33 cellular contexts compared by ENCODE assay signal in genomic region chr19:4358709-4359626, GRCh38. TPM values are rescaled to one million over a fixed set of nuclear protein-coding genes. Genes with fewer than 3 reads are reported as not detected.
DNase-seq lines count a peak whose midpoint lies in the region; ATAC-seq, FAIRE-seq and TF ChIP-seq lines count a peak whose summit lies in the region.
"Had no signal": no experiment of that assay in that cellular context is flagged by ENCODE, and none has a peak within 500 bp of the region (broad histone marks: within the 10 kb centered on the region; RNA-seq: fewer than 3 reads in every experiment).

No MANE protein-coding gene starts in this region.

- no peak overlapping the region for H3K9ac ChIP-seq in endothelial cell of umbilical vein (replicated peaks; ENCODE audit: extremely low read depth, insufficient read depth, low read length)

- intact Hi-C loops in Panc1 (cut with micrococcal nuclease; ENCODE audit: unreplicated experiment), result no loop called here
- intact Hi-C loops in endothelial cell of umbilical vein (cut with micrococcal nuclease), result no loop called here
- intact Hi-C loops in uterus (cut with DNase I; ENCODE audit: low total_unique reads), result loop anchor here (10.0 kb wide), 1 partner anchor 94 kb away; no protein-coding TSS in a partner anchor

- CTCF ChIA-PET in Panc1 (lab: Charles Lee), result interaction anchor here (0.6 kb wide), 1 partner anchor 42 kb away, joined by 6 read pairs; no protein-coding TSS in a partner anchor
- CTCF ChIA-PET in endothelial cell of umbilical vein (lab: Charles Lee), result interaction anchor here (1.3 to 1.9 kb wide), 2 partner anchors 11 to 92 kb away, joined by 3 to 6 read pairs; no protein-coding TSS in a partner anchor

- H3K4me3 Mint-ChIP-seq in activated T-cell treated with anti-CD3 and anti-CD28 coated beads, Interleukin-2, amount 50 U/mL, for 24 hours, result no peak overlapping the region
- no peak overlapping the region for H3K4me3 Mint-ChIP-seq in activated T-cell treated with anti-CD3 and anti-CD28 coated beads, Interleukin-2, amount 50 U/mL, for 72 hours
- no peak overlapping the region for H3K4me3 Mint-ChIP-seq in stimulated activated memory B cell treated with anti-CD40 and anti-IgM and Interleukin-4, amounts not matched to agents 10 μg/mL and 1 μg/mL and 100 μg/mL, for 72 hours
- no peak overlapping the region for H3K4me3 Mint-ChIP-seq in immature natural killer cell
- H3K4me3 Mint-ChIP-seq: GM23338, mesothelial cell of epicardium, naive B cell, T-helper 17 cell, type B pancreatic cell had no signal

- ATAC-seq in activated T-cell treated with anti-CD3 and anti-CD28 coated beads, Interleukin-2, amount 50 U/mL, for 72 hours (replicated peaks in 1 of 2), result no peak
- no peak for ATAC-seq in Panc1
- no peak for ATAC-seq in stimulated activated memory B cell treated with anti-CD40 and anti-IgM and Interleukin-4, amounts not matched to agents 10 μg/mL and 1 μg/mL and 100 μg/mL, for 72 hours
- no peak for ATAC-seq in HG03342 (IDR thresholded peaks at IDR 0.05; ENCODE audit: unreplicated experiment)
- ATAC-seq: GM23338, Right ventricle myocardium inferior, T-helper 17 cell had no signal

- TF ChIP-seq POLR2A in endothelial cell of umbilical vein (IDR thresholded peaks at IDR 0.05; ENCODE audit: low read depth, low read length), result no peak
- no peak for TF ChIP-seq POLR2A in uterus (IDR thresholded peaks at IDR 0.05)

- POLR2A ChIA-PET in Panc1 (lab: Charles Lee), result interaction anchor here (0.5 to 0.6 kb wide), 2 partner anchors 10 to 112 kb away, joined by 3 to 4 read pairs; partner anchors contain the start of gene YJU2
- POLR2A ChIA-PET in endothelial cell of umbilical vein (lab: Charles Lee), result no interaction called here

- no peak overlapping the region for H3K4me2 ChIP-seq in endothelial cell of umbilical vein (ENCODE audit: insufficient read depth, low read length)
- H3K4me2 ChIP-seq: GM23338 had no signal

- H3K4me1 Mint-ChIP-seq in activated T-cell treated with anti-CD3 and anti-CD28 coated beads, Interleukin-2, amount 50 U/mL, for 24 hours (ENCODE audit: low read depth), result no peaks in the 10 kb centered on the region
- no peaks in the 10 kb centered on the region for H3K4me1 Mint-ChIP-seq in activated T-cell treated with anti-CD3 and anti-CD28 coated beads, Interleukin-2, amount 50 U/mL, for 72 hours (ENCODE audit: low read depth)
- peaks cover 11% of the 10 kb centered on the region for H3K4me1 Mint-ChIP-seq in stimulated activated memory B cell treated with anti-CD40 and anti-IgM and Interleukin-4, amounts not matched to agents 10 μg/mL and 1 μg/mL and 100 μg/mL, for 72 hours
- H3K4me1 Mint-ChIP-seq in immature natural killer cell, result no peaks in the 10 kb centered on the region
- H3K4me1 Mint-ChIP-seq: mesothelial cell of epicardium, naive B cell had no signal

- peaks cover 61% of the 10 kb centered on the region for H3K36me3 Mint-ChIP-seq in activated T-cell treated with anti-CD3 and anti-CD28 coated beads, Interleukin-2, amount 50 U/mL, for 24 hours (ENCODE audit: low read depth)
- peaks cover 0 to 5% of the 10 kb centered on the region in 2 donors for H3K36me3 Mint-ChIP-seq in activated T-cell treated with anti-CD3 and anti-CD28 coated beads, Interleukin-2, amount 50 U/mL, for 72 hours (ENCODE audit: insufficient read depth in 2 of 2)
- peaks cover 40% of the 10 kb centered on the region for H3K36me3 Mint-ChIP-seq in stimulated activated memory B cell treated with anti-CD40 and anti-IgM and Interleukin-4, amounts not matched to agents 10 μg/mL and 1 μg/mL and 100 μg/mL, for 72 hours
- peaks cover 0 to 3% (median 0%) of the 10 kb centered on the region in 3 donors for H3K36me3 Mint-ChIP-seq in immature natural killer cell
- H3K36me3 Mint-ChIP-seq: naive B cell, type B pancreatic cell had no signal

- H3K9me3 Mint-ChIP-seq in activated T-cell treated with anti-CD3 and anti-CD28 coated beads, Interleukin-2, amount 50 U/mL, for 24 hours, result no peaks in the 10 kb centered on the region
- no peaks in the 10 kb centered on the region for H3K9me3 Mint-ChIP-seq in activated T-cell treated with anti-CD3 and anti-CD28 coated beads, Interleukin-2, amount 50 U/mL, for 72 hours
- no peaks in the 10 kb centered on the region for H3K9me3 Mint-ChIP-seq in stimulated activated memory B cell treated with anti-CD40 and anti-IgM and Interleukin-4, amounts not matched to agents 10 μg/mL and 1 μg/mL and 100 μg/mL, for 72 hours
- no peaks in the 10 kb centered on the region for H3K9me3 Mint-ChIP-seq in immature natural killer cell
- H3K9me3 Mint-ChIP-seq: GM23338, mesothelial cell of epicardium, naive B cell, type B pancreatic cell had no signal

- no peak for TF ChIP-seq CTCF in Panc1 (IDR thresholded peaks at IDR 0.05)
- TF ChIP-seq CTCF in endothelial cell of umbilical vein (IDR thresholded peaks at IDR 0.05; ENCODE audit: extremely low read depth in 1 of 2, insufficient read depth in 1 of 2, low read depth in 1 of 2, low read length in 2 of 2), result no peak
- no peak for TF ChIP-seq CTCF in uterus (IDR thresholded peaks at IDR 0.05)

- H3K9me1 ChIP-seq in endothelial cell of umbilical vein (replicated peaks; ENCODE audit: control insufficient read depth, extremely low read depth, insufficient read depth, low read length), result no peaks in the 10 kb centered on the region

- no peak for FAIRE-seq in endothelial cell of umbilical vein (lab: Jason Lieb, UNC)
- FAIRE-seq: A204.1, astrocyte, GM19239 had no signal

- BruUV-seq in Panc1 (replicated peaks; lab: Mats Ljungman, UMichigan), result no TSS peak
- no TSS peak for BruUV-seq in endothelial cell of umbilical vein (replicated peaks; lab: Mats Ljungman, UMichigan)

- H3K9me3 ChIP-seq in Panc1 (ENCODE audit: control insufficient read depth, insufficient read depth, low read depth, low read length) (no peaks in the 10 kb centered on the region), endothelial cell of umbilical vein (replicated peaks; ENCODE audit: control insufficient read depth, insufficient read depth, low read length) (no peaks in the 10 kb centered on the region), uterus (no peaks in the 10 kb centered on the region)
- H3K9me3 ChIP-seq: esophagus muscularis mucosa, heart left ventricle had no signal

- H3K4me3 ChIP-seq in Panc1 (ENCODE audit: low read depth in 2 of 2, low read length in 2 of 2) (no peak overlapping the region), endothelial cell of umbilical vein (replicated peaks in 1 of 3; ENCODE audit: insufficient read depth in 1 of 3, low read depth in 1 of 3, low read length in 3 of 3) (no peak overlapping the region), uterus (no peak overlapping the region)
- H3K4me3 ChIP-seq: esophagus muscularis mucosa, GM23338, heart left ventricle had no signal

- H3K36me3 ChIP-seq in Panc1 (ENCODE audit: control insufficient read depth, insufficient read depth, low read length) (no peaks in the 10 kb centered on the region), endothelial cell of umbilical vein (ENCODE audit: control insufficient read depth in 2 of 2, extremely low read depth in 1 of 2, insufficient read depth in 2 of 2, low read length in 2 of 2) (peaks cover 2 to 51% of the 10 kb centered on the region in 2 experiments), uterus (no peaks in the 10 kb centered on the region)

- dilution Hi-C loops in endothelial cell of umbilical vein (cut with MboI; ENCODE audit: extremely low pct_ligation_motif_present, low sequenced_read_pairs), result no loop called here

- H4K20me1 ChIP-seq in endothelial cell of umbilical vein (replicated peaks; ENCODE audit: control insufficient read depth, extremely low read depth, insufficient read depth, low read length), result no peaks in the 10 kb centered on the region

- peak overlapping the region; percentile 51 for H3K27ac Mint-ChIP-seq in activated T-cell treated with anti-CD3 and anti-CD28 coated beads, Interleukin-2, amount 50 U/mL, for 24 hours
- no peak overlapping the region for H3K27ac Mint-ChIP-seq in activated T-cell treated with anti-CD3 and anti-CD28 coated beads, Interleukin-2, amount 50 U/mL, for 72 hours
- peak overlapping the region; percentile 5 for H3K27ac Mint-ChIP-seq in stimulated activated memory B cell treated with anti-CD40 and anti-IgM and Interleukin-4, amounts not matched to agents 10 μg/mL and 1 μg/mL and 100 μg/mL, for 72 hours
- no peak overlapping the region for H3K27ac Mint-ChIP-seq in immature natural killer cell
- H3K27ac Mint-ChIP-seq: GM23338, mesothelial cell of epicardium, type B pancreatic cell had no signal

- in situ Hi-C loops in Panc1 (cut with HindIII; ENCODE audit: low pct_unique_long_range_greater_than_20kb, low sequenced_read_pairs), result no loop called here

- H3K79me2 ChIP-seq in endothelial cell of umbilical vein (ENCODE audit: control insufficient read depth, insufficient read depth, low read length), result no peaks in the 10 kb centered on the region

- peaks cover 26% of the 10 kb centered on the region for H3K4me1 ChIP-seq in Panc1 (ENCODE audit: control insufficient read depth, insufficient read depth, low read length)
- no peaks in the 10 kb centered on the region for H3K4me1 ChIP-seq in endothelial cell of umbilical vein (ENCODE audit: control insufficient read depth, extremely low read depth, insufficient read depth, low read length)
- H3K4me1 ChIP-seq in uterus, result no peaks in the 10 kb centered on the region
- H3K4me1 ChIP-seq: heart left ventricle had no signal

- no peak for DNase-seq in activated T-cell treated with anti-CD3 and anti-CD28 coated beads, Interleukin-2, amount 50 U/mL, for 24 hours
- DNase-seq in activated T-cell treated with anti-CD3 and anti-CD28 coated beads, Interleukin-2, amount 50 U/mL, for 72 hours, result no peak
- DNase-seq in Panc1 (ENCODE audit: low read depth, low spot score) (no peak), endothelial cell of umbilical vein (ENCODE audit: low read depth, low spot score) (no peak), uterus (no peak), immature natural killer cell (no peak)
- DNase-seq: activated CD4-positive, alpha-beta T cell treated with anti-CD3 and anti-CD28 coated beads, Interleukin-2, amount 50 U/mL, for 48 hours; activated CD4-positive, CD25-positive, alpha-beta regulatory T cell treated with anti-CD3 and anti-CD28 coated beads, Interleukin-2, amount 50 U/mL, for 72 hours; activated effector memory CD4-positive, alpha-beta T cell treated with Interleukin-2 at 50 U/mL for 16 hours; Calu3; caudate nucleus; cortex of kidney; DND-41; foreskin fibroblast; kidney glomerular epithelial cell; naive B cell; NCI-H1092; NCI-H187; occipital lobe; stimulated activated CD4-positive, alpha-beta T cell treated with anti-CD3 and anti-CD28 coated beads, Interleukin-4, amount 100 ng/mL, for 4 hours; T-helper 17 cell had no signal

- H3K27ac ChIP-seq in Panc1 (ENCODE audit: low read length) (peak overlapping the region; percentile 44; the same call in 1 of the 2 replicates), endothelial cell of umbilical vein (ENCODE audit: insufficient read depth, low read depth, low read length) (no peak overlapping the region), uterus (no peak overlapping the region)
- H3K27ac ChIP-seq: heart left ventricle had no signal

- no peaks in the 10 kb centered on the region for H3K27me3 Mint-ChIP-seq in activated T-cell treated with anti-CD3 and anti-CD28 coated beads, Interleukin-2, amount 50 U/mL, for 24 hours
- no peaks in the 10 kb centered on the region for H3K27me3 Mint-ChIP-seq in activated T-cell treated with anti-CD3 and anti-CD28 coated beads, Interleukin-2, amount 50 U/mL, for 72 hours (ENCODE audit: low read depth)
- H3K27me3 Mint-ChIP-seq in stimulated activated memory B cell treated with anti-CD40 and anti-IgM and Interleukin-4, amounts not matched to agents 10 μg/mL and 1 μg/mL and 100 μg/mL, for 72 hours, result no peaks in the 10 kb centered on the region
- peaks cover 0 to 2% (median 0%) of the 10 kb centered on the region in 3 donors for H3K27me3 Mint-ChIP-seq in immature natural killer cell (ENCODE audit: low read depth in 3 of 3)
- H3K27me3 Mint-ChIP-seq: naive B cell, T-helper 17 cell, type B pancreatic cell had no signal

- H3K27me3 ChIP-seq in Panc1 (ENCODE audit: control insufficient read depth, insufficient read depth, low read length) (no peaks in the 10 kb centered on the region), endothelial cell of umbilical vein (ENCODE audit: control insufficient read depth in 2 of 2, insufficient read depth in 2 of 2, low read length in 2 of 2) (no peaks in the 10 kb centered on the region), uterus (no peaks in the 10 kb centered on the region)
- H3K27me3 ChIP-seq: esophagus muscularis mucosa, heart left ventricle had no signal

- no peak overlapping the region for H2AFZ ChIP-seq in endothelial cell of umbilical vein (ENCODE audit: low read depth, low read length)
- H2AFZ ChIP-seq: GM23338 had no signal

RNA-seq across cellular contexts. Expression of gene MPND, which starts 15.6 kb away (rescaled TPM):
- 10 to 100 TPM in 1 of 2 donors, 1 to 10 TPM in 1; 9.7 to 10.3 TPM for total RNA-seq in activated T-cell treated with anti-CD3 and anti-CD28 coated beads, Interleukin-2, amount 50 U/mL, for 72 hours
- total RNA-seq in Panc1 (2021; ENCODE audit: unreplicated experiment), result 22.9 TPM
- 44.9 TPM for polyA plus RNA-seq in Panc1 (2012; ENCODE audit: insufficient read length)
- total RNA-seq in endothelial cell of umbilical vein, result 21.1 and 22.1 TPM in 2 replicates
- 13.8 and 14.8 TPM in 2 replicates for polyA plus RNA-seq in endothelial cell of umbilical vein
- 9.0 and 11.6 TPM in 2 replicates for polyA plus RNA-seq in endothelial cell of umbilical vein (2011; cell fraction: cytosol; rRNA removed)
- 6.7 and 7.7 TPM in 2 replicates for polyA plus RNA-seq in endothelial cell of umbilical vein (2011; cell fraction: nucleus; rRNA removed)
- polyA plus RNA-seq in endothelial cell of umbilical vein (2012), result 13.3 and 22.7 TPM in 2 replicates
- polyA minus RNA-seq in endothelial cell of umbilical vein, result 7.7 and 11.2 TPM in 2 replicates
- polyA minus RNA-seq in endothelial cell of umbilical vein (2011; cell fraction: cytosol; rRNA and poly(A)+ RNA removed), result 8.4 TPM
- 1.8 and 6.9 TPM in 2 replicates for polyA minus RNA-seq in endothelial cell of umbilical vein (2011; cell fraction: nucleus; rRNA and poly(A)+ RNA removed)
- 10 to 100 TPM in 1 of 4 donors, 1 to 10 TPM in 1, under 1 TPM in 1, not detected in 1; 0.51 to 13.8 (median 5.8) TPM for total RNA-seq in uterus
- polyA plus RNA-seq in immature natural killer cell, result 10 to 100 TPM in 2 of 3 donors, 1 to 10 TPM in 1; 9.0 to 13.4 (median 11.3) TPM

RNA-seq across cellular contexts. Expression of gene STAP2, which starts 20.3 kb away (rescaled TPM):
- 10 to 100 TPM in 1 of 2 donors, 1 to 10 TPM in 1; 8.3 to 10.0 TPM for total RNA-seq in activated T-cell treated with anti-CD3 and anti-CD28 coated beads, Interleukin-2, amount 50 U/mL, for 72 hours
- total RNA-seq in Panc1 (2021; ENCODE audit: unreplicated experiment) (10.0 TPM), endothelial cell of umbilical vein (11.8 and 12.2 TPM in 2 replicates), uterus (1 to 10 TPM in 3 of 4 donors, under 1 TPM in 1; 0.29 to 9.4 (median 6.2) TPM)
- polyA plus RNA-seq in Panc1 (2012; ENCODE audit: insufficient read length), result 21.6 TPM
- polyA plus RNA-seq in endothelial cell of umbilical vein (21.7 and 21.8 TPM in 2 replicates), immature natural killer cell (1 to 10 TPM in 1 of 3 donors, under 1 TPM in 1, not detected in 1; 0.89 to 4.2 TPM)
- polyA plus RNA-seq in endothelial cell of umbilical vein (2011; cell fraction: cytosol; rRNA removed), result 14.2 and 17.3 TPM in 2 replicates
- polyA plus RNA-seq in endothelial cell of umbilical vein (2011; cell fraction: nucleus; rRNA removed), result 20.5 and 24.1 TPM in 2 replicates
- 7.2 and 18.3 TPM in 2 replicates for polyA plus RNA-seq in endothelial cell of umbilical vein (2012)
- polyA minus RNA-seq in endothelial cell of umbilical vein, result 8.1 and 11.6 TPM in 2 replicates
- not detected for polyA minus RNA-seq in endothelial cell of umbilical vein (2011; cell fraction: cytosol; rRNA and poly(A)+ RNA removed)
- polyA minus RNA-seq in endothelial cell of umbilical vein (2011; cell fraction: nucleus; rRNA and poly(A)+ RNA removed), result 3.0 and 6.0 TPM in 2 replicates

RNA-seq across cellular contexts. Expression of gene SH3GL1, which starts 41.4 kb away (rescaled TPM):
- total RNA-seq in activated T-cell treated with anti-CD3 and anti-CD28 coated beads, Interleukin-2, amount 50 U/mL, for 72 hours, result 10 to 100 TPM; 40.6 TPM
- 57.1 TPM for total RNA-seq in Panc1 (2021; ENCODE audit: unreplicated experiment)
- polyA plus RNA-seq in Panc1 (2012; ENCODE audit: insufficient read length), result 72.4 TPM
- total RNA-seq in endothelial cell of umbilical vein, result 143 and 153 TPM in 2 replicates
- polyA plus RNA-seq in endothelial cell of umbilical vein, result 145 and 191 TPM in 2 replicates
- polyA plus RNA-seq in endothelial cell of umbilical vein (2011; cell fraction: cytosol; rRNA removed), result 113 and 139 TPM in 2 replicates
- 94.1 and 103 TPM in 2 replicates for polyA plus RNA-seq in endothelial cell of umbilical vein (2011; cell fraction: nucleus; rRNA removed)
- 124 and 164 TPM in 2 replicates for polyA plus RNA-seq in endothelial cell of umbilical vein (2012)
- 51.2 and 68.4 TPM in 2 replicates for polyA minus RNA-seq in endothelial cell of umbilical vein
- polyA minus RNA-seq in endothelial cell of umbilical vein (2011; cell fraction: cytosol; rRNA and poly(A)+ RNA removed), result 43.0 TPM
- polyA minus RNA-seq in endothelial cell of umbilical vein (2011; cell fraction: nucleus; rRNA and poly(A)+ RNA removed), result 32.8 and 43.7 TPM in 2 replicates
- total RNA-seq in uterus, result 10 to 100 TPM; 11.8 to 69.3 (median 29.5) TPM
- 10 to 100 TPM; 13.8 to 24.6 (median 18.4) TPM for polyA plus RNA-seq in immature natural killer cell

RNA-seq across cellular contexts. Expression of gene CHAF1A, which starts 43.5 kb away (rescaled TPM):
- 10 to 100 TPM; 74.0 to 79.7 TPM for total RNA-seq in activated T-cell treated with anti-CD3 and anti-CD28 coated beads, Interleukin-2, amount 50 U/mL, for 72 hours
- total RNA-seq in Panc1 (2021; ENCODE audit: unreplicated experiment) (45.4 TPM), endothelial cell of umbilical vein (44.5 and 47.8 TPM in 2 replicates), uterus (10 to 100 TPM in 1 of 4 donors, 1 to 10 TPM in 2, under 1 TPM in 1; 0.59 to 12.9 (median 8.0) TPM)
- 23.8 TPM for polyA plus RNA-seq in Panc1 (2012; ENCODE audit: insufficient read length)
- polyA plus RNA-seq in endothelial cell of umbilical vein (19.5 and 32.1 TPM in 2 replicates), immature natural killer cell (1 to 10 TPM; 1.5 to 8.5 (median 2.9) TPM)
- 22.2 and 23.4 TPM in 2 replicates for polyA plus RNA-seq in endothelial cell of umbilical vein (2011; cell fraction: cytosol; rRNA removed)
- polyA plus RNA-seq in endothelial cell of umbilical vein (2011; cell fraction: nucleus; rRNA removed), result 32.5 and 36.1 TPM in 2 replicates
- polyA plus RNA-seq in endothelial cell of umbilical vein (2012), result 16.4 and 24.5 TPM in 2 replicates
- 11.2 and 20.1 TPM in 2 replicates for polyA minus RNA-seq in endothelial cell of umbilical vein
- polyA minus RNA-seq in endothelial cell of umbilical vein (2011; cell fraction: cytosol; rRNA and poly(A)+ RNA removed), result 70.6 TPM
- 20.4 and 33.6 TPM in 2 replicates for polyA minus RNA-seq in endothelial cell of umbilical vein (2011; cell fraction: nucleus; rRNA and poly(A)+ RNA removed)

RNA-seq across cellular contexts. Expression of gene FSD1, which starts 54.6 kb away (rescaled TPM):
- total RNA-seq in activated T-cell treated with anti-CD3 and anti-CD28 coated beads, Interleukin-2, amount 50 U/mL, for 72 hours, result 10 to 100 TPM; 17.1 to 22.8 TPM
- total RNA-seq in Panc1 (2021; ENCODE audit: unreplicated experiment) (12.1 TPM), endothelial cell of umbilical vein (25.8 and 26.0 TPM in 2 replicates), uterus (1 to 10 TPM in 1 of 4 donors, not detected in 3; 3.1 TPM)
- 31.9 TPM for polyA plus RNA-seq in Panc1 (2012; ENCODE audit: insufficient read length)
- polyA plus RNA-seq in endothelial cell of umbilical vein (55.5 and 95.4 TPM in 2 replicates), immature natural killer cell (10 to 100 TPM; 10.1 to 23.8 (median 12.8) TPM)
- polyA plus RNA-seq in endothelial cell of umbilical vein (2011; cell fraction: cytosol; rRNA removed), result 29.1 and 37.6 TPM in 2 replicates
- 63.2 and 66.5 TPM in 2 replicates for polyA plus RNA-seq in endothelial cell of umbilical vein (2011; cell fraction: nucleus; rRNA removed)
- 27.7 and 38.5 TPM in 2 replicates for polyA plus RNA-seq in endothelial cell of umbilical vein (2012)
- polyA minus RNA-seq in endothelial cell of umbilical vein, result 11.9 and 17.9 TPM in 2 replicates
- polyA minus RNA-seq in endothelial cell of umbilical vein (2011; cell fraction: cytosol; rRNA and poly(A)+ RNA removed), result 3.1 TPM
- 7.2 and 10.6 TPM in 2 replicates for polyA minus RNA-seq in endothelial cell of umbilical vein (2011; cell fraction: nucleus; rRNA and poly(A)+ RNA removed)
- total RNA-seq: NCI-H460, Right ventricle myocardium inferior had no signal

Comparison
In these comparisons a context has a peak if more than half of its experiments do, and no peak if none do; other contexts are left out.
1. H3K27ac Mint-ChIP-seq: peak in activated T-cell treated with anti-CD3 and anti-CD28 coated beads, Interleukin-2, amount 50 U/mL, for 24 hours (single experiment) and stimulated activated memory B cell treated with anti-CD40 and anti-IgM and Interleukin-4, amounts not matched to agents 10 μg/mL and 1 μg/mL and 100 μg/mL, for 72 hours (single experiment); none in activated T-cell treated with anti-CD3 and anti-CD28 coated beads, Interleukin-2, amount 50 U/mL, for 72 hours (single experiment) and immature natural killer cell (0 of 6).